Comparison of ENCODE assay signal across 13 cellular contexts in genomic region chr16:31260136-31260931, GRCh38. TPM values are rescaled to one million over a fixed set of nuclear protein-coding genes. Genes with fewer than 3 reads are reported as not detected.
DNase-seq lines count a peak whose midpoint lies in the region; ATAC-seq, FAIRE-seq and TF ChIP-seq lines count a peak whose summit lies in the region.
"Had no signal": no experiment of that assay in that cellular context is flagged by ENCODE, and none has a peak within 500 bp of the region (broad histone marks: within the 10 kb centered on the region; RNA-seq: fewer than 3 reads in every experiment).

No MANE protein-coding gene starts in this region.

- H2AFZ ChIP-seq in HepG2 (ENCODE audit: low read length) = no peak overlapping the region
- no peak overlapping the region for H2AFZ ChIP-seq in hepatocyte

- intact Hi-C loops in right lobe of liver (cut with DNase I) (no loop called here), HepG2 (cut with micrococcal nuclease; ENCODE audit: unreplicated experiment) (no loop called here), activated B cell treated with CpG ODN at 0.5 μM for 24 hours (cut with micrococcal nuclease) (loop anchor here (5.0 kb wide), 1 partner anchor 92 kb away; no protein-coding TSS in a partner anchor), vagina (cut with DNase I) (no loop called here)

- no peak overlapping the region for H3K9ac ChIP-seq in HepG2 (ENCODE audit: insufficient read depth, low read depth, low read length)

- H3K36me3 ChIP-seq in right lobe of liver = no peaks in the 10 kb centered on the region
- H3K36me3 ChIP-seq in HepG2 (replicated peaks in 1 of 2; ENCODE audit: control insufficient read depth in 1 of 2, insufficient read depth in 2 of 2, low read length in 2 of 2) = no peaks in the 10 kb centered on the region
- H3K36me3 ChIP-seq in lung (ENCODE audit: control insufficient read depth in 2 of 2, insufficient read depth in 2 of 2, low read length in 2 of 2) = no peaks in the 10 kb centered on the region
- H3K36me3 ChIP-seq in vagina = no peaks in the 10 kb centered on the region
- H3K36me3 ChIP-seq in hepatocyte (replicated peaks; ENCODE audit: insufficient read depth, low read depth) = no peaks in the 10 kb centered on the region

- no peak for FAIRE-seq in HepG2 (lab: Jason Lieb, UNC)

- TF ChIP-seq EP300 in HepG2 (IDR thresholded peaks at IDR 0.05; ENCODE audit: low read depth in 2 of 2, low read length in 2 of 2) (no peak), HepG2 (CRISPR knock-in tag; IDR thresholded peaks at IDR 0.05; ENCODE audit: borderline replicate concordance) (no peak)

- no peaks in the 10 kb centered on the region for H3K9me2 ChIP-seq in hepatocyte (replicated peaks; ENCODE audit: insufficient read depth)

- BruUV-seq in HepG2 (replicated peaks; lab: Mats Ljungman, UMichigan) = no TSS peak

- in situ Hi-C loops in HepG2 (cut with HindIII; ENCODE audit: extremely low pct_ligation_motif_present, low pct_unique_long_range_greater_than_20kb) = no loop called here

- no peak for DNase-seq in right lobe of liver
- DNase-seq in HepG2 (ENCODE audit: low spot score) = no peak
- no peak for DNase-seq in activated B cell treated with CpG ODN at 0.5 μM for 24 hours
- no peak for DNase-seq in lung (ENCODE audit: low spot score)
- DNase-seq in vagina (ENCODE audit: extremely low spot score in 2 of 2) = no peak
- no peak for DNase-seq in hepatocyte (ENCODE audit: low spot score)
- DNase-seq in kidney glomerular epithelial cell (lab: John Stamatoyannopoulos, UW) = no peak
- DNase-seq: activated CD4-positive, CD25-positive, alpha-beta regulatory T cell; NCI-H1105; NCI-H526 treated with DMSO at 0.1 percent for 48 hours; SHP77 had no signal

- no peaks in the 10 kb centered on the region for H3K9me3 ChIP-seq in right lobe of liver
- no peaks in the 10 kb centered on the region for H3K9me3 ChIP-seq in HepG2 (ENCODE audit: low read length)
- H3K9me3 ChIP-seq in lung (ENCODE audit: control insufficient read depth in 2 of 2, insufficient read depth in 1 of 2, low read length in 1 of 2) = peaks cover 0 to 3% of the 10 kb centered on the region in 2 donors
- no peaks in the 10 kb centered on the region for H3K9me3 ChIP-seq in vagina
- no peaks in the 10 kb centered on the region for H3K9me3 ChIP-seq in hepatocyte (ENCODE audit: low read depth)

- no peaks in the 10 kb centered on the region for H3K27me3 Mint-ChIP-seq in activated B cell treated with CpG ODN at 0.5 μM for 24 hours

- no peak for TF ChIP-seq RAD21 in HepG2 (CRISPR knock-in tag; IDR thresholded peaks at IDR 0.05)

- ATAC-seq in right lobe of liver = peak in 2 of 4 donors; percentile 13 to 44
- no peak; the same call in 2 of the 3 replicates for ATAC-seq in HepG2
- no peak for ATAC-seq in activated B cell treated with CpG ODN at 0.5 μM for 24 hours (ENCODE audit: low read depth)
- ATAC-seq in lung (ENCODE audit: insufficient read depth, low FRiP score) = no peak
- ATAC-seq in HG03457 (IDR thresholded peaks at IDR 0.05; ENCODE audit: unreplicated experiment) = no peak

- H3K27ac ChIP-seq in right lobe of liver (no peak overlapping the region), HepG2 (ENCODE audit: extremely low read length, insufficient read depth, low read length) (no peak overlapping the region), lung (ENCODE audit: low read depth in 1 of 2, low read length in 1 of 2) (peak overlapping the region in 1 of 2 donors; percentile 40), vagina (no peak overlapping the region), hepatocyte (no peak overlapping the region)

- H3K27ac Mint-ChIP-seq in activated B cell treated with CpG ODN at 0.5 μM for 24 hours = peak overlapping the region; percentile 82
- H3K27ac Mint-ChIP-seq: nephron had no signal

- H3K4me3 ChIP-seq in right lobe of liver (peak overlapping the region in 2 of 3 donors; percentile 14 to 26), HepG2 (replicated peaks in 1 of 3; ENCODE audit: insufficient read depth in 1 of 3, low read depth in 2 of 3, low read length in 3 of 3) (no peak overlapping the region), lung (peak overlapping the region; percentile 45), vagina (no peak overlapping the region), hepatocyte (no peak overlapping the region)

- peaks cover 60% of the 10 kb centered on the region for H3K4me1 Mint-ChIP-seq in activated B cell treated with CpG ODN at 0.5 μM for 24 hours
- H3K4me1 Mint-ChIP-seq: nephron had no signal

- POLR2A ChIA-PET in HepG2 (lab: Yijun Ruan, JAX) (no interaction called here), activated B cell treated with CpG ODN at 0.5 μM for 24 hours (lab: Charles Lee) (interaction anchor here (0.7 to 3.1 kb wide), 7 partner anchors 11 to 158 kb away, joined by 4 to 19 read pairs (median 9); partner anchors contain the start of genes FUS, KAT8 and PYCARD)

- no peak for TF ChIP-seq POLR2A in right lobe of liver (IDR thresholded peaks at IDR 0.05)
- TF ChIP-seq POLR2A in HepG2 (IDR thresholded peaks at IDR 0.05; ENCODE audit: insufficient read depth in 1 of 2, low read depth in 2 of 2, low read length in 2 of 2) = no peak
- no peak for TF ChIP-seq POLR2A in vagina (IDR thresholded peaks at IDR 0.05)

- H3K4me2 ChIP-seq in HepG2 (ENCODE audit: low read depth, low read length) (no peak overlapping the region), hepatocyte (no peak overlapping the region)

- H3K36me3 Mint-ChIP-seq in activated B cell treated with CpG ODN at 0.5 μM for 24 hours (ENCODE audit: low read depth) = no peaks in the 10 kb centered on the region

- no peaks in the 10 kb centered on the region for H3K27me3 ChIP-seq in right lobe of liver
- peaks cover 2 to 26% of the 10 kb centered on the region in 2 experiments; a peak in 3 of 5 replicates for H3K27me3 ChIP-seq in HepG2 (ENCODE audit: control insufficient read depth in 1 of 2, insufficient read depth in 2 of 2, low read length in 2 of 2)
- H3K27me3 ChIP-seq in lung (ENCODE audit: control insufficient read depth, insufficient read depth) = no peaks in the 10 kb centered on the region
- H3K27me3 ChIP-seq in vagina = no peaks in the 10 kb centered on the region
- no peaks in the 10 kb centered on the region for H3K27me3 ChIP-seq in hepatocyte

- no peaks in the 10 kb centered on the region for H3K79me2 ChIP-seq in HepG2 (ENCODE audit: insufficient read depth, low read length)
- no peaks in the 10 kb centered on the region for H3K79me2 ChIP-seq in hepatocyte

- TF ChIP-seq CTCF in right lobe of liver (IDR thresholded peaks at IDR 0.05) = no peak
- no peak for TF ChIP-seq CTCF in HepG2 (CRISPR knock-in tag; IDR thresholded peaks at IDR 0.05)
- no peak for TF ChIP-seq CTCF in activated B cell treated with CpG ODN at 0.5 μM for 24 hours (IDR thresholded peaks at IDR 0.05)
- TF ChIP-seq CTCF in lung (IDR thresholded peaks at IDR 0.05; ENCODE audit: control extremely low read depth, extremely low read depth) = no peak
- no peak for TF ChIP-seq CTCF in vagina (IDR thresholded peaks at IDR 0.05)
- no peak for TF ChIP-seq CTCF in hepatocyte (IDR thresholded peaks at IDR 0.05; ENCODE audit: poor library complexity)

- H3K4me1 ChIP-seq in right lobe of liver (no peaks in the 10 kb centered on the region), HepG2 (ENCODE audit: insufficient read depth, low read length) (no peaks in the 10 kb centered on the region), lung (ENCODE audit: control insufficient read depth in 2 of 2, insufficient read depth in 2 of 2, low read length in 2 of 2) (no peaks in the 10 kb centered on the region), vagina (peaks cover 6% of the 10 kb centered on the region), hepatocyte (ENCODE audit: insufficient read depth) (no peaks in the 10 kb centered on the region)

- H4K20me1 ChIP-seq in HepG2 (ENCODE audit: insufficient read depth, low read length) (no peaks in the 10 kb centered on the region), hepatocyte (ENCODE audit: insufficient read depth, poor library complexity, severe bottlenecking) (no peaks in the 10 kb centered on the region)

- 36% methylated on average over 12 of the region's 14 CpGs for WGBS in right lobe of liver (ENCODE audit: insufficient coverage, low coverage, low lambda C conversion rate, missing lambda C conversion rate)
- 9% methylated on average over 14 of the region's 14 CpGs for WGBS in HepG2 (ENCODE audit: low lambda C conversion rate)
- WGBS in lung, 2 donors = 37 to 47% methylated on average over 14 of the region's 14 CpGs
- 85% methylated on average over 14 of the region's 14 CpGs for WGBS in hepatocyte (ENCODE audit: low lambda C conversion rate, missing lambda C conversion rate)

- CTCF ChIA-PET in HepG2 (lab: Yijun Ruan, JAX; ENCODE audit: low intra/inter-chr PET ratio, low total read pairs) (no interaction called here), activated B cell treated with CpG ODN at 0.5 μM for 24 hours (lab: Charles Lee) (interaction anchor here (0.7 kb wide), 1 partner anchor 226 kb away, joined by 3 read pairs; no protein-coding TSS in a partner anchor)

- H3K4me3 Mint-ChIP-seq in activated B cell treated with CpG ODN at 0.5 μM for 24 hours = peak overlapping the region; percentile 85
- H3K4me3 Mint-ChIP-seq: nephron had no signal

- H3K9me3 Mint-ChIP-seq in activated B cell treated with CpG ODN at 0.5 μM for 24 hours = no peaks in the 10 kb centered on the region
- H3K9me3 Mint-ChIP-seq: nephron had no signal

RNA-seq across cellular contexts. Expression of gene ITGAM, which starts 0.6 kb away (rescaled TPM):
- total RNA-seq in right lobe of liver = 10 to 100 TPM in 1 of 6 experiments, 1 to 10 TPM in 5; 2.7 to 11.6 (median 4.3) TPM
- total RNA-seq in HepG2 (2016; rRNA removed; fragmentation: Illumina TruSeq; extraction: Trizol) = 0.11 and 0.20 TPM in 2 replicates
- total RNA-seq in HepG2 (2016; cell fraction: cytosol; rRNA removed; fragmentation: Illumina TruSeq; extraction: Trizol; ENCODE audit: low read depth) = not detected in 2 replicates
- 0.09 TPM in 1 of 2 replicates, not detected in the other for total RNA-seq in HepG2 (2016; cell fraction: insoluble cytoplasmic fraction; rRNA removed; fragmentation: Illumina TruSeq; extraction: Trizol)
- total RNA-seq in HepG2 (2016; cell fraction: membrane; rRNA removed; fragmentation: Illumina TruSeq; extraction: Trizol) = not detected in 2 replicates
- total RNA-seq in HepG2 (2016; cell fraction: nucleus; rRNA removed; fragmentation: Illumina TruSeq; extraction: Trizol) = not detected in 2 replicates
- polyA plus RNA-seq in HepG2 (2011; rRNA removed) = 0.01 and 0.09 TPM in 2 replicates
- 0.05 and 0.11 TPM in 2 replicates for polyA plus RNA-seq in HepG2 (2011; cell fraction: cytosol; rRNA removed)
- polyA plus RNA-seq in HepG2 (2011; cell fraction: nucleus; rRNA removed) = 0.14 and 1.0 TPM in 2 replicates
- polyA plus RNA-seq in HepG2 (2012) = not detected in 2 replicates
- polyA plus RNA-seq in HepG2 (2016; cell fraction: cytosol; fragmentation: Illumina TruSeq; extraction: Trizol; ENCODE audit: low read depth) = not detected in 2 replicates
- polyA plus RNA-seq in HepG2 (2016; cell fraction: insoluble cytoplasmic fraction; fragmentation: Illumina TruSeq; extraction: Trizol; ENCODE audit: low read depth) = not detected in 2 replicates
- polyA plus RNA-seq in HepG2 (2016; cell fraction: membrane; fragmentation: Illumina TruSeq; extraction: Trizol; ENCODE audit: low read depth) = not detected in 2 replicates
- not detected in 2 replicates for polyA plus RNA-seq in HepG2 (2016; cell fraction: nucleus; fragmentation: Illumina TruSeq; extraction: Trizol; ENCODE audit: insufficient read depth, low read depth)
- not detected in 2 replicates for polyA minus RNA-seq in HepG2 (2011; rRNA and poly(A)+ RNA removed; ENCODE audit: low replicate concordance)
- polyA minus RNA-seq in HepG2 (2011; cell fraction: cytosol; rRNA and poly(A)+ RNA removed) = not detected in 2 replicates
- not detected in 2 replicates for polyA minus RNA-seq in HepG2 (2011; cell fraction: nucleus; rRNA and poly(A)+ RNA removed)
- total RNA-seq in activated B cell treated with CpG ODN at 0.5 μM for 24 hours = 40.6 and 44.6 TPM in 2 replicates
- 10 to 100 TPM; 11.0 to 56.2 TPM for total RNA-seq in lung
- polyA plus RNA-seq in lung = 10 to 100 TPM in 1 of 2 donors, 1 to 10 TPM in 1; 9.2 to 84.0 TPM
- total RNA-seq in vagina = 14.0 TPM
- 0.32 and 2.5 TPM in 2 replicates for total RNA-seq in hepatocyte
- polyA plus RNA-seq in hepatocyte = not detected in 2 replicates

RNA-seq across cellular contexts. Expression of gene PYDC1, which starts 43.4 kb away (rescaled TPM):
- total RNA-seq in right lobe of liver = not detected
- total RNA-seq in HepG2 (2016; rRNA removed; fragmentation: Illumina TruSeq; extraction: Trizol) = not detected in 2 replicates
- not detected in 2 replicates for total RNA-seq in HepG2 (2016; cell fraction: cytosol; rRNA removed; fragmentation: Illumina TruSeq; extraction: Trizol; ENCODE audit: low read depth)
- total RNA-seq in HepG2 (2016; cell fraction: insoluble cytoplasmic fraction; rRNA removed; fragmentation: Illumina TruSeq; extraction: Trizol) = not detected in 2 replicates
- not detected in 2 replicates for total RNA-seq in HepG2 (2016; cell fraction: membrane; rRNA removed; fragmentation: Illumina TruSeq; extraction: Trizol)
- total RNA-seq in HepG2 (2016; cell fraction: nucleus; rRNA removed; fragmentation: Illumina TruSeq; extraction: Trizol) = not detected in 2 replicates
- polyA plus RNA-seq in HepG2 (2011; rRNA removed) = not detected in 2 replicates
- polyA plus RNA-seq in HepG2 (2011; cell fraction: cytosol; rRNA removed) = not detected in 2 replicates
- polyA plus RNA-seq in HepG2 (2011; cell fraction: nucleus; rRNA removed) = not detected in 2 replicates
- not detected in 2 replicates for polyA plus RNA-seq in HepG2 (2012)
- not detected in 2 replicates for polyA plus RNA-seq in HepG2 (2016; cell fraction: cytosol; fragmentation: Illumina TruSeq; extraction: Trizol; ENCODE audit: low read depth)
- polyA plus RNA-seq in HepG2 (2016; cell fraction: insoluble cytoplasmic fraction; fragmentation: Illumina TruSeq; extraction: Trizol; ENCODE audit: low read depth) = not detected in 2 replicates
- polyA plus RNA-seq in HepG2 (2016; cell fraction: membrane; fragmentation: Illumina TruSeq; extraction: Trizol; ENCODE audit: low read depth) = not detected in 2 replicates
- polyA plus RNA-seq in HepG2 (2016; cell fraction: nucleus; fragmentation: Illumina TruSeq; extraction: Trizol; ENCODE audit: insufficient read depth, low read depth) = not detected in 2 replicates
- not detected in 2 replicates for polyA minus RNA-seq in HepG2 (2011; rRNA and poly(A)+ RNA removed; ENCODE audit: low replicate concordance)
- polyA minus RNA-seq in HepG2 (2011; cell fraction: cytosol; rRNA and poly(A)+ RNA removed) = not detected in 2 replicates
- polyA minus RNA-seq in HepG2 (2011; cell fraction: nucleus; rRNA and poly(A)+ RNA removed) = not detected in 2 replicates
- total RNA-seq in activated B cell treated with CpG ODN at 0.5 μM for 24 hours = 0.27 TPM in 1 of 2 replicates, not detected in the other
- not detected for total RNA-seq in lung
- polyA plus RNA-seq in lung = not detected
- total RNA-seq in vagina = not detected
- total RNA-seq in hepatocyte = not detected in 2 replicates
- polyA plus RNA-seq in hepatocyte = not detected in 2 replicates

RNA-seq across cellular contexts. Expression of gene TRIM72, which starts 46.4 kb away (rescaled TPM):
- total RNA-seq in right lobe of liver (under 1 TPM in 1 of 6 experiments, not detected in 5; 0.06 TPM), HepG2 (2016; rRNA removed; fragmentation: Illumina TruSeq; extraction: Trizol) (not detected in 2 replicates), activated B cell treated with CpG ODN at 0.5 μM for 24 hours (0.16 TPM in 1 of 2 replicates, not detected in the other), lung (under 1 TPM in 1 of 2 donors, not detected in 1; 0.09 TPM), vagina (not detected), hepatocyte (0.04 TPM in 1 of 2 replicates, not detected in the other)
- total RNA-seq in HepG2 (2016; cell fraction: cytosol; rRNA removed; fragmentation: Illumina TruSeq; extraction: Trizol; ENCODE audit: low read depth) = not detected in 2 replicates
- not detected in 2 replicates for total RNA-seq in HepG2 (2016; cell fraction: insoluble cytoplasmic fraction; rRNA removed; fragmentation: Illumina TruSeq; extraction: Trizol)
- total RNA-seq in HepG2 (2016; cell fraction: membrane; rRNA removed; fragmentation: Illumina TruSeq; extraction: Trizol) = not detected in 2 replicates
- not detected in 2 replicates for total RNA-seq in HepG2 (2016; cell fraction: nucleus; rRNA removed; fragmentation: Illumina TruSeq; extraction: Trizol)
- polyA plus RNA-seq in HepG2 (2011; rRNA removed) (not detected in 2 replicates), lung (under 1 TPM; 0.02 to 0.03 TPM), hepatocyte (not detected in 2 replicates)
- not detected in 2 replicates for polyA plus RNA-seq in HepG2 (2011; cell fraction: cytosol; rRNA removed)
- polyA plus RNA-seq in HepG2 (2011; cell fraction: nucleus; rRNA removed) = 0.05 TPM in 1 of 2 replicates, not detected in the other
- not detected in 2 replicates for polyA plus RNA-seq in HepG2 (2012)
- not detected in 2 replicates for polyA plus RNA-seq in HepG2 (2016; cell fraction: cytosol; fragmentation: Illumina TruSeq; extraction: Trizol; ENCODE audit: low read depth)
- not detected in 2 replicates for polyA plus RNA-seq in HepG2 (2016; cell fraction: insoluble cytoplasmic fraction; fragmentation: Illumina TruSeq; extraction: Trizol; ENCODE audit: low read depth)
- not detected in 2 replicates for polyA plus RNA-seq in HepG2 (2016; cell fraction: membrane; fragmentation: Illumina TruSeq; extraction: Trizol; ENCODE audit: low read depth)
- not detected in 2 replicates for polyA plus RNA-seq in HepG2 (2016; cell fraction: nucleus; fragmentation: Illumina TruSeq; extraction: Trizol; ENCODE audit: insufficient read depth, low read depth)
- polyA minus RNA-seq in HepG2 (2011; rRNA and poly(A)+ RNA removed; ENCODE audit: low replicate concordance) = 0.02 TPM in 1 of 2 replicates, not detected in the other
- not detected in 2 replicates for polyA minus RNA-seq in HepG2 (2011; cell fraction: cytosol; rRNA and poly(A)+ RNA removed)
- polyA minus RNA-seq in HepG2 (2011; cell fraction: nucleus; rRNA and poly(A)+ RNA removed) = not detected in 2 replicates

RNA-seq across cellular contexts. Expression of gene PYCARD, which starts 57.8 kb away (rescaled TPM):
- 10 to 100 TPM in 3 of 6 experiments, 1 to 10 TPM in 3; 5.7 to 14.9 (median 9.6) TPM for total RNA-seq in right lobe of liver
- 4.4 and 4.8 TPM in 2 replicates for total RNA-seq in HepG2 (2016; rRNA removed; fragmentation: Illumina TruSeq; extraction: Trizol)
- 3.8 and 4.5 TPM in 2 replicates for total RNA-seq in HepG2 (2016; cell fraction: cytosol; rRNA removed; fragmentation: Illumina TruSeq; extraction: Trizol; ENCODE audit: low read depth)
- 3.7 and 4.7 TPM in 2 replicates for total RNA-seq in HepG2 (2016; cell fraction: insoluble cytoplasmic fraction; rRNA removed; fragmentation: Illumina TruSeq; extraction: Trizol)
- 3.8 and 5.0 TPM in 2 replicates for total RNA-seq in HepG2 (2016; cell fraction: membrane; rRNA removed; fragmentation: Illumina TruSeq; extraction: Trizol)
- 1.8 and 2.4 TPM in 2 replicates for total RNA-seq in HepG2 (2016; cell fraction: nucleus; rRNA removed; fragmentation: Illumina TruSeq; extraction: Trizol)
- 6.0 and 9.2 TPM in 2 replicates for polyA plus RNA-seq in HepG2 (2011; rRNA removed)
- 3.7 and 11.2 TPM in 2 replicates for polyA plus RNA-seq in HepG2 (2011; cell fraction: cytosol; rRNA removed)
- 7.2 and 9.7 TPM in 2 replicates for polyA plus RNA-seq in HepG2 (2011; cell fraction: nucleus; rRNA removed)
- polyA plus RNA-seq in HepG2 (2012) = 3.6 and 4.1 TPM in 2 replicates
- polyA plus RNA-seq in HepG2 (2016; cell fraction: cytosol; fragmentation: Illumina TruSeq; extraction: Trizol; ENCODE audit: low read depth) = 3.8 and 5.0 TPM in 2 replicates
- 4.4 and 4.5 TPM in 2 replicates for polyA plus RNA-seq in HepG2 (2016; cell fraction: insoluble cytoplasmic fraction; fragmentation: Illumina TruSeq; extraction: Trizol; ENCODE audit: low read depth)
- 2.7 and 3.2 TPM in 2 replicates for polyA plus RNA-seq in HepG2 (2016; cell fraction: membrane; fragmentation: Illumina TruSeq; extraction: Trizol; ENCODE audit: low read depth)
- polyA plus RNA-seq in HepG2 (2016; cell fraction: nucleus; fragmentation: Illumina TruSeq; extraction: Trizol; ENCODE audit: insufficient read depth, low read depth) = 0.87 and 3.1 TPM in 2 replicates
- polyA minus RNA-seq in HepG2 (2011; rRNA and poly(A)+ RNA removed; ENCODE audit: low replicate concordance) = 7.8 TPM in 1 of 2 replicates, not detected in the other
- 2.7 and 4.6 TPM in 2 replicates for polyA minus RNA-seq in HepG2 (2011; cell fraction: cytosol; rRNA and poly(A)+ RNA removed)
- 0.64 TPM in 1 of 2 replicates, not detected in the other for polyA minus RNA-seq in HepG2 (2011; cell fraction: nucleus; rRNA and poly(A)+ RNA removed)
- 21.7 and 27.8 TPM in 2 replicates for total RNA-seq in activated B cell treated with CpG ODN at 0.5 μM for 24 hours
- 10 to 100 TPM; 24.1 to 77.8 TPM for total RNA-seq in lung
- 100 to 1,000 TPM in 1 of 2 donors, 10 to 100 TPM in 1; 62.3 to 119 TPM for polyA plus RNA-seq in lung
- total RNA-seq in vagina = 85.0 TPM
- 9.4 and 15.1 TPM in 2 replicates for total RNA-seq in hepatocyte
- 13.8 and 16.1 TPM in 2 replicates for polyA plus RNA-seq in hepatocyte

Comparison
In these comparisons a context has a peak if more than half of its experiments do, and no peak if none do; other contexts are left out.
1. H3K4me3 ChIP-seq: peak in right lobe of liver (2 of 3) and lung (single experiment); none in HepG2 (0 of 3), vagina (0 of 2) and hepatocyte (single experiment).